1 cellular context compared by ENCODE assay signal in the genomic region with DNA sequence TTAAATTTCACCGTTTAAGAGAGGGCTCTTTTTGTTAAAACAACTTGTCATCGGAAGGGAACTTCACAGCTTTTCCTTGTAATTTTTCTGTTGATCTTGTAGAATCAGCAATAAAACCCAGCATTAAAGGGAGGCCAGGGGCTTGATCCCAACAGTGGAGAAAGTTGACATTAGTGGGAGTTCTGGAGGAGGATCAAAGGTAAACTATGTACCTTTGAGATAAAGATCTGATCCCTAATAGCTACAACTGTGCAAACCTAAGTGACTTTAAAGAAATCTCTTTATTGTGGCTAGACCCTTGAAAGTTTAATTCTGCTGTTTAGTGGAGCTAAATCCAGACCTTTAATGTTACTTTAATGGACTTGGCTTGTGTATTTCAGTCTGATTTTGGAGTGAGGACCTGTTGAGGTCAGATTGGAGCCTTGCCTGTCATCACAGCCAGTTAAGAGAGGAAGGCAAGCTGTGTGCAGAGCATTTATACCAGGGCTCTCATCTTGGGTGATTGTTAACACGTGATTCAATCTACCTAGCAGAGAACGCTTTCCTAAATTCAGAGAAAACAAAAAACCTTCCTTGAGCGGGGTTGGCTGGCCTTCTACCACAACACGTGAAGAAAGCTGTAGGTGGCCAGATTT.
TF ChIP-seq lines count a peak whose summit lies in the region.

No MANE protein-coding gene starts in this region.

TF ChIP-seq in IMR-90, 13 proteins besides CTCF, POLR2A, EP300 and RAD21:
- TF ChIP-seq NFE2L2 (IDR thresholded peaks at IDR 0.05; ENCODE audit: low read depth, low read length) (no peak), MAFK (IDR thresholded peaks at IDR 0.05; ENCODE audit: low read depth, low read length) (no peak), CEBPB (IDR thresholded peaks at IDR 0.05; ENCODE audit: low read depth, low read length) (no peak), SMC3 (IDR thresholded peaks at IDR 0.05; ENCODE audit: low read depth, low read length) (no peak), MAZ (IDR thresholded peaks at IDR 0.05; ENCODE audit: borderline replicate concordance, low read depth, low read length) (no peak), CHD1 (IDR thresholded peaks at IDR 0.05; ENCODE audit: low read depth, low read length) (no peak), RCOR1 (IDR thresholded peaks at IDR 0.05; ENCODE audit: insufficient replicate concordance, low read length) (no peak), ELK1 (IDR thresholded peaks at IDR 0.05; ENCODE audit: borderline replicate concordance, low read depth, low read length) (no peak), BHLHE40 (IDR thresholded peaks at IDR 0.05; ENCODE audit: low read depth, low read length) (no peak), RFX5 (IDR thresholded peaks at IDR 0.05; ENCODE audit: low read depth, low read length) (no peak), MXI1 (IDR thresholded peaks at IDR 0.05; ENCODE audit: borderline replicate concordance, low read depth, low read length) (no peak), FOS (IDR thresholded peaks at IDR 0.05; ENCODE audit: low read depth, low read length) (no peak)
- TF ChIP-seq, protein P1, sequence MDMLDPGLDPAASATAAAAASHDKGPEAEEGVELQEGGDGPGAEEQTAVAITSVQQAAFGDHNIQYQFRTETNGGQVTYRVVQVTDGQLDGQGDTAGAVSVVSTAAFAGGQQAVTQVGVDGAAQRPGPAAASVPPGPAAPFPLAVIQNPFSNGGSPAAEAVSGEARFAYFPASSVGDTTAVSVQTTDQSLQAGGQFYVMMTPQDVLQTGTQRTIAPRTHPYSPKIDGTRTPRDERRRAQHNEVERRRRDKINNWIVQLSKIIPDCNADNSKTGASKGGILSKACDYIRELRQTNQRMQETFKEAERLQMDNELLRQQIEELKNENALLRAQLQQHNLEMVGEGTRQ (IDR thresholded peaks at IDR 0.05; ENCODE audit: low read depth, low read length), result no peak
